7 cellular contexts compared by ENCODE assay signal in genomic region chr15:60673918-60674558, GRCh38.
A peak's percentile ranks its signal among the peaks of the same experiment; 100 is the strongest.
DNase-seq lines count a peak whose midpoint lies in the region; ATAC-seq, FAIRE-seq and TF ChIP-seq lines count a peak whose summit lies in the region.

No MANE protein-coding gene starts in this region.

- 23 to 40% methylated on average over 3 of the region's 3 CpGs for whole genome bisulfite sequencing in pancreas, 2 donors

- H3K36me3 ChIP-seq in HEK293 (ENCODE audit: control insufficient read depth in 2 of 2, insufficient read depth in 1 of 2, low read length in 2 of 2) (no peaks in the 10 kb centered on the region), pancreas (no peaks in the 10 kb centered on the region), MM.1S (replicated peaks; ENCODE audit: insufficient read depth, low read length) (no peaks in the 10 kb centered on the region)

- H3K27me3 ChIP-seq in pancreas: no peaks in the 10 kb centered on the region
- no peaks in the 10 kb centered on the region for H3K27me3 ChIP-seq in MM.1S (replicated peaks; ENCODE audit: insufficient read depth, low read length)

- DNase-seq in RKO (ENCODE audit: low spot score) (peak; percentile 85), dedifferentiated amniotic fluid mesenchymal stem cell (ENCODE audit: extremely low spot score) (peak; percentile 37), pancreas (peak in 4 of 6 donors; percentile 45 to 69 (median 58)), MM.1S (no peak)
- DNase-seq in NK-92 treated with Interleukin-12 subunit alpha and Interleukin-12 subunit beta, amount 100 ng/mL, for 24 hours (lab: John Stamatoyannopoulos, UW): no peak

- CTCF ChIA-PET in HEK293 (lab: Yijun Ruan, JAX): no interaction called here

- H3K27ac ChIP-seq in HEK293 (ENCODE audit: extremely low read depth, low read depth, low read length) (no peak overlapping the region), pancreas (no peak overlapping the region), MM.1S (ENCODE audit: low read length) (no peak overlapping the region)

- H3F3A ChIP-seq in MM.1S (ENCODE audit: insufficient read depth, low read length): peaks cover 11% of the 10 kb centered on the region

- no peaks in the 10 kb centered on the region for H3K79me2 ChIP-seq in MM.1S (ENCODE audit: low read length)

- no peaks in the 10 kb centered on the region for H3K4me1 ChIP-seq in HEK293 (ENCODE audit: control insufficient read depth, insufficient read depth, low read length)
- H3K4me1 ChIP-seq in pancreas: peaks cover 0 to 5% (median 0%) of the 10 kb centered on the region in 3 donors
- H3K4me1 ChIP-seq in MM.1S (ENCODE audit: low read length): peaks cover 24% of the 10 kb centered on the region

- H3K9ac ChIP-seq in MM.1S (ENCODE audit: low read length): no peak overlapping the region

- H3K9me3 ChIP-seq in HEK293 (ENCODE audit: control insufficient read depth, insufficient read depth, low read depth, low read length): no peaks in the 10 kb centered on the region
- no peaks in the 10 kb centered on the region for H3K9me3 ChIP-seq in pancreas
- no peaks in the 10 kb centered on the region for H3K9me3 ChIP-seq in MM.1S (replicated peaks; ENCODE audit: insufficient read depth, low read length)

- no peak for TF ChIP-seq CTCF in HEK293 (tag by site-specific recombination; IDR thresholded peaks at IDR 0.05)
- TF ChIP-seq CTCF in pancreas (IDR thresholded peaks at IDR 0.05): no peak
- no peak for TF ChIP-seq CTCF in MM.1S (IDR thresholded peaks at IDR 0.05; ENCODE audit: low read length)

- intact Hi-C loops in pancreas (cut with DNase I): no loop called here

- no peak overlapping the region for H3K4me2 ChIP-seq in MM.1S (ENCODE audit: low read depth, low read length)

- no peaks in the 10 kb centered on the region for H4K20me1 ChIP-seq in MM.1S (ENCODE audit: insufficient read depth, low read length)

- FAIRE-seq in pancreas (lab: Jason Lieb, UNC): peak; percentile 29

- H3K4me3 ChIP-seq in HEK293 (ENCODE audit: low read depth, low read length) (no peak overlapping the region), pancreas (no peak overlapping the region), MM.1S (ENCODE audit: low read length) (no peak overlapping the region)

- POLR2A ChIA-PET in HEK293 (lab: Yijun Ruan, JAX): no interaction called here

- peak; percentile 92 to 97 (median 96) for ATAC-seq in pancreas
- no peak for ATAC-seq in GM21390 (IDR thresholded peaks at IDR 0.05; ENCODE audit: unreplicated experiment)

- H3K9me2 ChIP-seq in MM.1S (replicated peaks; ENCODE audit: insufficient read depth, low read length): no peaks in the 10 kb centered on the region

- no peak overlapping the region for H2AFZ ChIP-seq in MM.1S (ENCODE audit: low read length)

TF ChIP-seq in HEK293, 187 proteins besides CTCF, POLR2A, EP300 and RAD21:
- 0 out of 2 replicates have a peak, but pooled peaks have one; percentile 22 for TF ChIP-seq ZNF366 (tag by site-specific recombination; conservative IDR thresholded peaks at IDR 0.05)
- no peak for TF ChIP-seq ZNF426 (tag by site-specific recombination; IDR thresholded peaks at IDR 0.05)
- TF ChIP-seq, protein P1, sequence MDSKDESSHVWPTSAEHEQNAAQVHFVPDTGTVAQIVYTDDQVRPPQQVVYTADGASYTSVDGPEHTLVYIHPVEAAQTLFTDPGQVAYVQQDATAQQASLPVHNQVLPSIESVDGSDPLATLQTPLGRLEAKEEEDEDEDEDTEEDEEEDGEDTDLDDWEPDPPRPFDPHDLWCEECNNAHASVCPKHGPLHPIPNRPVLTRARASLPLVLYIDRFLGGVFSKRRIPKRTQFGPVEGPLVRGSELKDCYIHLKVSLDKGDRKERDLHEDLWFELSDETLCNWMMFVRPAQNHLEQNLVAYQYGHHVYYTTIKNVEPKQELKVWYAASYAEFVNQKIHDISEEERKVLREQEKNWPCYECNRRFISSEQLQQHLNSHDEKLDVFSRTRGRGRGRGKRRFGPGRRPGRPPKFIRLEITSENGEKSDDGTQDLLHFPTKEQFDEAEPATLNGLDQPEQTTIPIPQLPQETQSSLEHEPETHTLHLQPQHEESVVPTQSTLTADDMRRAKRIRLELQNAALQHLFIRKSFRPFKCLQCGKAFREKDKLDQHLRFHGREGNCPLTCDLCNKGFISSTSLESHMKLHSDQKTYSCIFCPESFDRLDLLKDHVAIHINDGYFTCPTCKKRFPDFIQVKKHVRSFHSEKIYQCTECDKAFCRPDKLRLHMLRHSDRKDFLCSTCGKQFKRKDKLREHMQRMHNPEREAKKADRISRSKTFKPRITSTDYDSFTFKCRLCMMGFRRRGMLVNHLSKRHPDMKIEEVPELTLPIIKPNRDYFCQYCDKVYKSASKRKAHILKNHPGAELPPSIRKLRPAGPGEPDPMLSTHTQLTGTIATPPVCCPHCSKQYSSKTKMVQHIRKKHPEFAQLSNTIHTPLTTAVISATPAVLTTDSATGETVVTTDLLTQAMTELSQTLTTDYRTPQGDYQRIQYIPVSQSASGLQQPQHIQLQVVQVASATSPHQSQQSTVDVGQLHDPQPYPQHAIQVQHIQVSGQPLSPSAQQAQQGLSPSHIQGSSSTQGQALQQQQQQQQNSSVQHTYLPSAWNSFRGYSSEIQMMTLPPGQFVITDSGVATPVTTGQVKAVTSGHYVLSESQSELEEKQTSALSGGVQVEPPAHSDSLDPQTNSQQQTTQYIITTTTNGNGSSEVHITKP (tag by site-specific recombination; IDR thresholded peaks at IDR 0.05): peak; percentile 21; the same call in 1 of the 2 replicates
- TF ChIP-seq SCRT2 (tag by site-specific recombination; IDR thresholded peaks at IDR 0.05): peak; percentile 44

Comparison
In these comparisons a context has a peak if more than half of its experiments do, and no peak if none do; other contexts are left out.
1. DNase-seq: peak in RKO (single experiment), dedifferentiated amniotic fluid mesenchymal stem cell (single experiment) and pancreas (4 of 6); none in NK-92 treated with Interleukin-12 subunit alpha and Interleukin-12 subunit beta, amount 100 ng/mL, for 24 hours (single experiment) and MM.1S (single experiment).